ENCODE assay signal across 1 cellular context in the genomic region with DNA sequence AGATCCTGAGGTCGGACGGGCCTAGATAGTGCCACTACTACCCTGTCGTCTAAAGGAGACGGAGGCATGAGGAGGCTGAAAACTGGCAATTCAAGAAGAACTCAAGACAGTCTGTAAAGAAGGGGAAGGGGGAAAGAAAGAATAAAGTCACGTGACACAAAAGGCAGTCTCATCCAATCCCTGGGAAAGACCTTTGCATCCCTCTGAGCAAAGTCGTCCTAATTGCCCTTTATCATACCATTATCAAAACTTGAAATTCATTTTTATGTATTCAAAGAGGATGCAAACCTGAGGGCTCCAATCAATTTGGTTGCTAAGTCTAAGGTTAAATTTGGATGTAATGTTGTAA.
TF ChIP-seq lines count a peak whose summit lies in the region.

No MANE protein-coding gene starts in this region.

TF ChIP-seq in endothelial cell of umbilical vein, 7 proteins besides CTCF, POLR2A, EP300 and RAD21 (continued from another document):
- no peak for TF ChIP-seq EZH2 (IDR thresholded peaks at IDR 0.05; ENCODE audit: borderline replicate concordance, low read depth, low read length, severe bottlenecking)
